Comparison of ENCODE assay signal across 21 cellular contexts in the genomic region with DNA sequence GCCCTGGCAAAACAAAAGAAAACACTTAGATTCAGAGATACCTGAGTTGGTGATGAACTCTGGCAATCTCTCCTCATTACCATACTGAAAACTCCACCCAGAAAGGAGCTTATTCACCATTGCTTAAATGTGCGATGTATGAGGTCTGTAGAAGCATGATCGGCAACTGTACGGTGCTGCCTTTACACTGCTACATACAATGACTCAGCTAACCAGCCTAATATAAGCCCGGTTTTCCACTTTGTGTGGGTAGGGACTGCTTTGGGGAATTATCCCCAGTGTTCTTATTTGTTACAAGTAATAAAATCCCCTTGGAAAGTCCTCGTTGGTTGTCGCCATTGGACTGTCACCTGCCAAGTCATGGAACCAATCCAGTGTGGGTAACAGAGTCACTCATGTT.
"Had no signal": no experiment of that assay in that cellular context is flagged by ENCODE, and none has a peak within 500 bp of the region (broad histone marks: within the 10 kb centered on the region; RNA-seq: fewer than 3 reads in every experiment).

No MANE protein-coding gene starts in this region.

- H3K27me3 Mint-ChIP-seq: central memory CD8-positive, alpha-beta T cell; stimulated activated memory B cell treated with anti-CD40 and anti-IgM and Interleukin-4, amounts not matched to agents 10 μg/mL and 1 μg/mL and 100 μg/mL, for 72 hours; T-cell had no signal

- H3K9me3 ChIP-seq: colonic mucosa, mucosa of descending colon, ovary, psoas muscle had no signal

- H3K4me3 Mint-ChIP-seq: central memory CD8-positive, alpha-beta T cell; naive B cell; stimulated activated memory B cell treated with anti-CD40 and anti-IgM and Interleukin-4, amounts not matched to agents 10 μg/mL and 1 μg/mL and 100 μg/mL, for 72 hours; T-cell had no signal

- H3K27ac Mint-ChIP-seq: naive B cell; stimulated activated memory B cell treated with anti-CD40 and anti-IgM and Interleukin-4, amounts not matched to agents 10 μg/mL and 1 μg/mL and 100 μg/mL, for 72 hours; T-cell had no signal

- H3K4me1 ChIP-seq: colonic mucosa, foreskin keratinocyte, psoas muscle had no signal

- H3K36me3 Mint-ChIP-seq: naive B cell; stimulated activated memory B cell treated with anti-CD40 and anti-IgM and Interleukin-4, amounts not matched to agents 10 μg/mL and 1 μg/mL and 100 μg/mL, for 72 hours; T-cell had no signal

- FAIRE-seq: islet of Langerhans had no signal

- H3K4me1 Mint-ChIP-seq: central memory CD8-positive, alpha-beta T cell; naive B cell; stimulated activated memory B cell treated with anti-CD40 and anti-IgM and Interleukin-4, amounts not matched to agents 10 μg/mL and 1 μg/mL and 100 μg/mL, for 72 hours; T-cell had no signal

- H3K27me3 ChIP-seq: brain microvascular endothelial cell, colonic mucosa, foreskin keratinocyte, ovary had no signal

- H3K36me3 ChIP-seq: brain microvascular endothelial cell, colonic mucosa, ovary had no signal

- H3K4me3 ChIP-seq: colonic mucosa, mucosa of descending colon, ovary, psoas muscle had no signal

- ATAC-seq: foreskin keratinocyte; left cardiac atrium; mucosa of descending colon; right cardiac atrium; SK-N-SH treated with all-trans-retinoic acid at 6 μM for 48 hours; stimulated activated memory B cell treated with anti-CD40 and anti-IgM and Interleukin-4, amounts not matched to agents 10 μg/mL and 1 μg/mL and 100 μg/mL, for 72 hours; T-cell had no signal

- H3K27ac ChIP-seq: brain microvascular endothelial cell, colonic mucosa, foreskin keratinocyte, ovary, psoas muscle had no signal

- DNase-seq: activated CD8-positive, alpha-beta memory T cell treated with anti-CD3 and anti-CD28 coated beads, Interleukin-2, amount 50 U/mL, for 4 hours; activated naive CD4-positive, alpha-beta T cell treated with Interleukin-2 at 50 U/mL for 16 hours; aorta; brain microvascular endothelial cell; colonic mucosa; foreskin keratinocyte; hippocampal formation; left cardiac atrium; mesenchymal stem cell; mucosa of descending colon; naive B cell; ovary; psoas muscle; right cardiac atrium; stimulated activated CD4-positive, alpha-beta T cell treated with anti-CD3 and anti-CD28 coated beads, Interleukin-4, amount 100 ng/mL, for 24 hours; T-cell; T-helper 9 cell had no signal

- H3K9me3 Mint-ChIP-seq: central memory CD8-positive, alpha-beta T cell; naive B cell; stimulated activated memory B cell treated with anti-CD40 and anti-IgM and Interleukin-4, amounts not matched to agents 10 μg/mL and 1 μg/mL and 100 μg/mL, for 72 hours; T-cell had no signal
